8 cellular contexts compared by ENCODE assay signal in the genomic region with DNA sequence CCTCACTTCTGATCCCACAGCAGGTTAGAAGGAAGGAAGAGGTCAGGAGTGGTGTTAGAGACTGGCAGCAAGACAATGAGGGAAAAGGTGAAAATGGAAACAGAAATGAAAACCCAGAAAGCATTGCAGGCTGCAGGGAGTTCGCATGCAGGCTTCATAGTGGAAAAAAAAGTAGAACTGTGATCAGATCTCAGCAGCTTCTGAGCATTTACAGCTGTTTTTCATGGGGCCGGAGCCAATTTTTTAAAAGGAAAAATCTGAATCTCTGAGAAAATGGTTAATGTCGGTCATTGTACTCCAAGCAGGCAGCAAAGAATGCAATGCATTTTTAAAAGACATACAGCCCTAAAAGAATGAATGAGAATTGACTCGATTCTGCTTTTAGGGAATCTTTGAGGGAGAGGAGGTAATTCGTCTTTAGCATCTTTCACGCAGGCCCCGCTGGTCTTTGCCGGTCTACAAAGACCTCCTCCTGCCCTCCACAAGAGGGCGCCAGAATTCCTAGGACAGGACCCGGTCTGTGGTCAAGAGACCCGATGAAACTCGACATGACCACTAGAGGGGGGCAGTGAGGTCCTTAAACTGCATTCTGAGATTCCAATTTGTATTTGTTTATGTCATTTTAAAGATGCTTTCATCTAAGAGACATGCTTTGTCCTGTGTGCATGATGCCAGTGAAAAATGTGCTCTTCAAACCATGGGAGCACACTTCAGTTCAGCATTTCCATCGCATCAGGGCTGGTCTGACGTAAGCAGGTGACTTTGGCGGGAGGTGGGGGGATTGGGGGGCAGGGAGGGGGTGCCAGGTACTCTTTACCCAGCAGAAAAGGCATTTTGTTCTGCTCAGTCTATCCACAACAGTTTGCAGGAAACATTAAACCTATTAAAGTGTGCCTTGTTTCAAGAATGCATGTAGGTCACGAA. TPM values are rescaled to one million over a fixed set of nuclear protein-coding genes. Genes with fewer than 3 reads are reported as not detected.
DNase-seq lines count a peak whose midpoint lies in the region; ATAC-seq, FAIRE-seq and TF ChIP-seq lines count a peak whose summit lies in the region.

No MANE protein-coding gene starts in this region.

- TF ChIP-seq CTCF in AG09309 (IDR thresholded peaks at IDR 0.05; ENCODE audit: control insufficient read depth, insufficient read depth, low read depth, low read length, missing control alignments), result peak; percentile 100
- peak; percentile 99 for TF ChIP-seq CTCF in WI38 (IDR thresholded peaks at IDR 0.05; ENCODE audit: low read depth, low read length)
- peak; percentile 99 for TF ChIP-seq CTCF in bronchial epithelial cell (IDR thresholded peaks at IDR 0.05; ENCODE audit: insufficient read depth, low read length, severe bottlenecking)
- TF ChIP-seq CTCF in keratinocyte (optimal IDR thresholded peaks at IDR 0.05 in 1 of 3, IDR thresholded peaks at IDR 0.05 in 1 of 3, conservative IDR thresholded peaks at IDR 0.05 in 1 of 3; ENCODE audit: extremely low read depth in 1 of 3, insufficient read depth in 2 of 3, low read length in 3 of 3), result peak; percentile 89 to 100 (median 99)

- FAIRE-seq in bronchial epithelial cell (lab: Jason Lieb, UNC) (no peak), keratinocyte (lab: Jason Lieb, UNC) (peak; percentile 73)

- H3K9me3 ChIP-seq in keratinocyte (ENCODE audit: control insufficient read depth, low read depth, low read length), result no peaks in the 10 kb centered on the region

- H3K36me3 ChIP-seq in bronchial epithelial cell (ENCODE audit: control insufficient read depth, insufficient read depth, low read length) (no peaks in the 10 kb centered on the region), keratinocyte (ENCODE audit: control insufficient read depth in 2 of 2, extremely low read depth in 1 of 2, insufficient read depth in 2 of 2, low read length in 2 of 2) (no peaks in the 10 kb centered on the region)

- no peaks in the 10 kb centered on the region for H3K79me2 ChIP-seq in keratinocyte (ENCODE audit: control insufficient read depth, insufficient read depth, low read length)

- dilution Hi-C loops in keratinocyte (cut with MboI; ENCODE audit: extremely low pct_ligation_motif_present, low sequenced_read_pairs), result no loop called here

- no peak overlapping the region for H3K9ac ChIP-seq in keratinocyte (ENCODE audit: control insufficient read depth, extremely low read depth, insufficient read depth, low read length)

- DNase-seq in AG09309 (ENCODE audit: low read depth), result peak; percentile 50
- DNase-seq in NCI-H2171 (lab: John Stamatoyannopoulos, UW), result peak; percentile 78
- peak; percentile 70 for DNase-seq in bronchial epithelial cell (ENCODE audit: low read depth)
- DNase-seq in keratinocyte (ENCODE audit: low read depth, low spot score), result peak; percentile 58
- DNase-seq in stimulated activated CD4-positive, alpha-beta T cell treated with anti-CD3 and anti-CD28 coated beads, Interleukin-1b, Interleukin-23, amount 100 ng/mL, for 4 hours (ENCODE audit: low read depth in 2 of 2), result peak; percentile 54 to 85

- ATAC-seq in GM18861 (IDR thresholded peaks at IDR 0.05; ENCODE audit: unreplicated experiment) (peak; percentile 88), HG03097 (IDR thresholded peaks at IDR 0.05; ENCODE audit: low FRiP score, unreplicated experiment) (peak; percentile 86)

- H3K27me3 ChIP-seq in bronchial epithelial cell (ENCODE audit: control insufficient read depth, insufficient read depth, low read length), result no peaks in the 10 kb centered on the region
- H3K27me3 ChIP-seq in keratinocyte (ENCODE audit: control insufficient read depth, extremely low read depth, insufficient read depth, low read length), result no peaks in the 10 kb centered on the region

- no peak overlapping the region for H2AFZ ChIP-seq in keratinocyte (ENCODE audit: control insufficient read depth, low read length)

- no peaks in the 10 kb centered on the region for H3K9me1 ChIP-seq in keratinocyte (ENCODE audit: control insufficient read depth, extremely low read depth, insufficient read depth, low read length)

- H3K4me3 ChIP-seq in AG09309 (ENCODE audit: control insufficient read depth, low read depth, low read length) (no peak overlapping the region), WI38 (ENCODE audit: low read depth, low read length) (no peak overlapping the region), bronchial epithelial cell (ENCODE audit: low read depth, low read length) (no peak overlapping the region), keratinocyte (ENCODE audit: control insufficient read depth in 2 of 3, extremely low read depth in 1 of 3, insufficient read depth in 2 of 3, low read depth in 1 of 3, low read length in 3 of 3) (no peak overlapping the region)

- H3K4me2 ChIP-seq in keratinocyte (ENCODE audit: control insufficient read depth, extremely low read depth, insufficient read depth, low read depth, low read length), result no peak overlapping the region

- H3K4me1 ChIP-seq in keratinocyte (ENCODE audit: control insufficient read depth, extremely low read depth, insufficient read depth, low read length), result no peaks in the 10 kb centered on the region

- no peak overlapping the region for H3K27ac ChIP-seq in keratinocyte (ENCODE audit: control insufficient read depth, insufficient read depth, low read length)

- no peaks in the 10 kb centered on the region for H4K20me1 ChIP-seq in keratinocyte (ENCODE audit: control insufficient read depth, extremely low read depth, insufficient read depth, low read length)

RNA-seq across cellular contexts. Expression of gene TMEM252, which starts 43.7 kb away (rescaled TPM):
- not detected in 2 replicates for total RNA-seq in bronchial epithelial cell
- not detected in 3 replicates for polyA plus RNA-seq in keratinocyte
- polyA plus RNA-seq in keratinocyte (2011; ENCODE audit: low read depth), result not detected
- polyA plus RNA-seq in keratinocyte (2011; cell fraction: cytosol; rRNA removed), result not detected in 2 replicates
- polyA plus RNA-seq in keratinocyte (2011; cell fraction: nucleus; rRNA removed), result not detected in 2 replicates
- polyA plus RNA-seq in keratinocyte (2012; ENCODE audit: low replicate concordance), result not detected in 2 replicates
- polyA minus RNA-seq in keratinocyte, result not detected in 3 replicates
- not detected for polyA minus RNA-seq in keratinocyte (2011; cell fraction: cytosol; rRNA and poly(A)+ RNA removed)
- not detected in 2 replicates for polyA minus RNA-seq in keratinocyte (2011; cell fraction: nucleus; rRNA and poly(A)+ RNA removed)
